ENCODE assay signal across 15 cellular contexts in the genomic region with DNA sequence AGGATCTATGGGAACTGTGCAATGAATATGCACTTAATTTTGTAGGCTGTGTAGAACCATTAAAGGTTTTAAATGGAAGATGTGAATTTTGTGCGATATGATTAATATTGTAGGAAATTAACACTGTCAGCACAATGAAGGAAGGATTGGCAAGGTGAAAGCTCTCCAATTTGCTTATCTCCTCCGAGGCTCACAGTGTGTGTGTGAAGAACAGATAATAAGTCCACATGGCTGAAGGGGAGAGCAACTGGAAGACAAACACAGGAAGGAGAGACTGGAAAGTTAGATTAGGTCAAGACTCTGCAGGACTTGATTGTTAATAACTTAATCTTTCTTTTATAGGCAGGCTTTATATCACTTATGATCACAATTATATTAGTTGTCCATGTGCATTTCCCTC.
A peak's percentile ranks its signal among the peaks of the same experiment; 100 is the strongest.
DNase-seq lines count a peak whose midpoint lies in the region; ATAC-seq, FAIRE-seq and TF ChIP-seq lines count a peak whose summit lies in the region.
"Had no signal": no experiment of that assay in that cellular context is flagged by ENCODE, and none has a peak within 500 bp of the region (broad histone marks: within the 10 kb centered on the region; RNA-seq: fewer than 3 reads in every experiment).

No MANE protein-coding gene starts in this region.

- BruUV-seq in IMR-90 (replicated peaks; lab: Mats Ljungman, UMichigan), result no TSS peak
- no TSS peak for BruUV-seq in PC-3 (replicated peaks; lab: Mats Ljungman, UMichigan)

- H3K56ac ChIP-seq in IMR-90 (ENCODE audit: extremely low read depth, insufficient read depth, low read length), result no peak overlapping the region

- no peaks in the 10 kb centered on the region for H3K79me1 ChIP-seq in IMR-90 (ENCODE audit: low read depth in 1 of 2, low read length in 2 of 2)

- no peaks in the 10 kb centered on the region for H3K27me3 ChIP-seq in IMR-90 (ENCODE audit: control insufficient read depth, insufficient read depth, low read length)
- H3K27me3 ChIP-seq in PC-3 (ENCODE audit: low read length), result no peaks in the 10 kb centered on the region
- no peaks in the 10 kb centered on the region for H3K27me3 ChIP-seq in endocrine pancreas (ENCODE audit: control insufficient read depth, insufficient read depth, low read length)
- H3K27me3 ChIP-seq in heart left ventricle, result no peaks in the 10 kb centered on the region
- H3K27me3 ChIP-seq: BE2C had no signal

- H4K20me1 ChIP-seq in IMR-90 (ENCODE audit: insufficient read depth, low read length) (no peaks in the 10 kb centered on the region), PC-3 (ENCODE audit: low read length) (no peaks in the 10 kb centered on the region)

- H4K5ac ChIP-seq in IMR-90 (ENCODE audit: low read depth, low read length), result no peak overlapping the region

- no peak overlapping the region for H2AK9ac ChIP-seq in IMR-90 (replicated peaks; ENCODE audit: low read depth, low read length, poor library complexity)

- no peaks in the 10 kb centered on the region for H3F3A ChIP-seq in PC-3 (ENCODE audit: low read length, unreplicated experiment)

- H3K27ac Mint-ChIP-seq in activated naive CD4-positive, alpha-beta T cell treated with anti-CD3 and anti-CD28 coated beads, Interleukin-2, amount 10 ng/mL, durations not matched to agents 7 days and 5 days, result no peak overlapping the region

- H4K8ac ChIP-seq in IMR-90 (ENCODE audit: low read depth in 2 of 2, low read length in 2 of 2), result no peak overlapping the region

- no peak overlapping the region for H3K18ac ChIP-seq in IMR-90 (ENCODE audit: low read depth, low read length)

- no peak overlapping the region for H2BK5ac ChIP-seq in IMR-90 (ENCODE audit: low read depth, low read length, poor library complexity, severe bottlenecking)

- TF ChIP-seq CTCF in A549 (IDR thresholded peaks at IDR 0.05), result no peak
- TF ChIP-seq CTCF in IMR-90 (conservative IDR thresholded peaks at IDR 0.05; ENCODE audit: low read depth, low read length), result no peak
- TF ChIP-seq CTCF in PC-3 (conservative IDR thresholded peaks at IDR 0.05; ENCODE audit: low read depth, low read length), result no peak
- no peak for TF ChIP-seq CTCF in heart left ventricle (IDR thresholded peaks at IDR 0.05)

- no peaks in the 10 kb centered on the region for H3K79me2 ChIP-seq in PC-3 (ENCODE audit: low read length)

- POLR2A ChIA-PET in A549 (lab: Yijun Ruan, JAX), result no interaction called here
- POLR2A ChIA-PET in IMR-90 (lab: Charles Lee; ENCODE audit: unreplicated experiment), result no interaction called here
- POLR2A ChIA-PET in PC-3 (lab: Charles Lee; ENCODE audit: unreplicated experiment), result no interaction called here

- H3K4me1 Mint-ChIP-seq in activated naive CD4-positive, alpha-beta T cell treated with anti-CD3 and anti-CD28 coated beads, Interleukin-2, amount 10 ng/mL, durations not matched to agents 7 days and 5 days, result no peaks in the 10 kb centered on the region

- TF ChIP-seq POLR2A in A549 (IDR thresholded peaks at IDR 0.05; ENCODE audit: low read length) (no peak), IMR-90 (IDR thresholded peaks at IDR 0.05; ENCODE audit: low read depth, low read length) (no peak), heart left ventricle (IDR thresholded peaks at IDR 0.05) (no peak)

- H4K91ac ChIP-seq in IMR-90 (ENCODE audit: insufficient read depth, low read depth, low read length), result no peak overlapping the region

- in situ Hi-C loops in IMR-90 (cut with MboI; ENCODE audit: low sequenced_read_pairs), result no loop called here

- no peaks in the 10 kb centered on the region for H3K27me3 Mint-ChIP-seq in activated naive CD4-positive, alpha-beta T cell treated with anti-CD3 and anti-CD28 coated beads, Interleukin-2, amount 10 ng/mL, durations not matched to agents 7 days and 5 days

- H2BK20ac ChIP-seq in IMR-90 (ENCODE audit: low read depth, low read length), result no peak overlapping the region

- no peak overlapping the region for H3K4me3 ChIP-seq in A549
- H3K4me3 ChIP-seq in IMR-90 (ENCODE audit: insufficient read depth, low read depth, low read length), result no peak overlapping the region
- no peak overlapping the region for H3K4me3 ChIP-seq in PC-3 (ENCODE audit: low read length)
- H3K4me3 ChIP-seq in endocrine pancreas (ENCODE audit: control insufficient read depth, insufficient read depth, low read length), result peak overlapping the region; percentile 29
- no peak overlapping the region for H3K4me3 ChIP-seq in heart left ventricle

- H3K14ac ChIP-seq in IMR-90 (replicated peaks; ENCODE audit: low read depth, low read length), result no peak overlapping the region

- H3K4me1 ChIP-seq in A549, result no peaks in the 10 kb centered on the region
- no peaks in the 10 kb centered on the region for H3K4me1 ChIP-seq in IMR-90 (ENCODE audit: control insufficient read depth, insufficient read depth, low read length)
- H3K4me1 ChIP-seq in PC-3 (ENCODE audit: insufficient read depth, low read length), result no peaks in the 10 kb centered on the region
- H3K4me1 ChIP-seq in endocrine pancreas (ENCODE audit: control insufficient read depth, insufficient read depth, low read length), result peaks cover 8% of the 10 kb centered on the region
- no peaks in the 10 kb centered on the region for H3K4me1 ChIP-seq in heart left ventricle
- H3K4me1 ChIP-seq: BE2C had no signal

- H3K4me2 ChIP-seq in A549 (no peak overlapping the region), IMR-90 (ENCODE audit: low read depth, low read length) (no peak overlapping the region), PC-3 (ENCODE audit: low read length) (no peak overlapping the region)
- H3K4me2 ChIP-seq: KMS-11 had no signal

- intact Hi-C loops in IMR-90 (cut with micrococcal nuclease), result no loop called here
- intact Hi-C loops in PC-3 (cut with micrococcal nuclease), result no loop called here
- intact Hi-C loops in heart left ventricle (cut with DNase I), result no loop called here

- DNase-seq in A549 (ENCODE audit: low read depth in 1 of 2, low spot score in 1 of 2) (no peak), IMR-90 (no peak), PC-3 (no peak), heart left ventricle (no peak)
- no peak for DNase-seq in activated naive CD4-positive, alpha-beta T cell treated with anti-CD3 and anti-CD28 coated beads, Interleukin-2, amount 10 ng/mL, durations not matched to agents 7 days and 5 days
- no peak for DNase-seq in stimulated activated CD8-positive, alpha-beta memory T cell treated with anti-CD3 and anti-CD28 coated beads, Interleukin-4, amount 100 ng/mL, for 48 hours
- DNase-seq: BE2C, EL, GF-D8, NCI-H1436 treated with DMSO at 0.1 percent for 48 hours, NCI-H446 treated with DMSO at 0.1 percent for 48 hours, Right ventricle myocardium superior had no signal

- no peaks in the 10 kb centered on the region for H3K36me3 Mint-ChIP-seq in activated naive CD4-positive, alpha-beta T cell treated with anti-CD3 and anti-CD28 coated beads, Interleukin-2, amount 10 ng/mL, durations not matched to agents 7 days and 5 days

- FAIRE-seq in A549 (lab: Jason Lieb, UNC), result no peak
- FAIRE-seq: H54 had no signal

- ATAC-seq in A549 (no peak), IMR-90 (ENCODE audit: low read depth) (no peak), PC-3 (no peak), heart left ventricle (no peak)

- H3K9ac ChIP-seq in IMR-90 (ENCODE audit: low read depth, low read length) (no peak overlapping the region), PC-3 (ENCODE audit: low read length) (no peak overlapping the region), endocrine pancreas (ENCODE audit: control insufficient read depth, insufficient read depth, low read length) (no peak overlapping the region)
- H3K9ac ChIP-seq: KMS-11 had no signal

- H3K27ac ChIP-seq in A549, result no peak overlapping the region
- no peak overlapping the region for H3K27ac ChIP-seq in IMR-90 (ENCODE audit: insufficient read depth, low read length)
- no peak overlapping the region for H3K27ac ChIP-seq in PC-3 (ENCODE audit: low read length)
- H3K27ac ChIP-seq in heart left ventricle, result no peak overlapping the region
- H3K27ac ChIP-seq: KMS-11 had no signal

- no peak overlapping the region for H2BK15ac ChIP-seq in IMR-90 (ENCODE audit: low read depth, low read length)

- no peak overlapping the region for H2AK5ac ChIP-seq in IMR-90 (ENCODE audit: low read depth, low read length)

- no peaks in the 10 kb centered on the region for H3K9me1 ChIP-seq in IMR-90 (ENCODE audit: insufficient read depth, low read length)

- no peak overlapping the region for H2BK120ac ChIP-seq in IMR-90 (ENCODE audit: low read depth, low read length)

- dilution Hi-C loops in IMR-90 (cut with HindIII; ENCODE audit: low sequenced_read_pairs, unreplicated experiment), result no loop called here

- H2AFZ ChIP-seq in IMR-90 (replicated peaks; ENCODE audit: low read length, poor library complexity), result no peak overlapping the region
- peak overlapping the region; percentile 3 for H2AFZ ChIP-seq in PC-3 (ENCODE audit: low read length)

- no peak overlapping the region for H3K4me3 Mint-ChIP-seq in activated naive CD4-positive, alpha-beta T cell treated with anti-CD3 and anti-CD28 coated beads, Interleukin-2, amount 10 ng/mL, durations not matched to agents 7 days and 5 days

- H3K9me2 ChIP-seq in PC-3 (replicated peaks; ENCODE audit: low read length), result no peaks in the 10 kb centered on the region

- WGBS in A549 (ENCODE audit: missing lambda C conversion rate), result 79% methylated on average over 2 of the region's 2 CpGs
- 100% methylated on average over 1 of the region's 2 CpGs; no CpG with 5 or more reads in 1 of the 2 experiments for WGBS in IMR-90 (ENCODE audit: extremely low coverage in 2 of 2, insufficient read length in 1 of 2), 2 experiments
- WGBS in heart left ventricle, 4 donors, result 41 to 48% (median 44%) methylated on average over 2 of the region's 2 CpGs

- TF ChIP-seq RAD21 in A549 (conservative IDR thresholded peaks at IDR 0.05 in 1 of 2, IDR thresholded peaks at IDR 0.05 in 1 of 2), result no peak
- TF ChIP-seq RAD21 in IMR-90 (IDR thresholded peaks at IDR 0.05; ENCODE audit: low read length), result no peak

- CTCF ChIA-PET in A549 (lab: Yijun Ruan, JAX) (no interaction called here), IMR-90 (lab: Yijun Ruan, JAX) (no interaction called here), PC-3 (lab: Charles Lee) (no interaction called here)
- CTCF ChIA-PET in activated naive CD4-positive, alpha-beta T cell treated with anti-CD3 and anti-CD28 coated beads, Interleukin-2, amount 10 ng/mL, durations not matched to agents 7 days and 5 days (lab: Charles Lee), result no interaction called here

- H3K36me3 ChIP-seq in IMR-90 (ENCODE audit: control insufficient read depth, insufficient read depth, low read length) (no peaks in the 10 kb centered on the region), PC-3 (ENCODE audit: low read depth, low read length) (no peaks in the 10 kb centered on the region), endocrine pancreas (ENCODE audit: control insufficient read depth, insufficient read depth, low read length) (no peaks in the 10 kb centered on the region), heart left ventricle (no peaks in the 10 kb centered on the region)
- H3K36me3 ChIP-seq: BE2C had no signal

- H3K9me3 Mint-ChIP-seq in activated naive CD4-positive, alpha-beta T cell treated with anti-CD3 and anti-CD28 coated beads, Interleukin-2, amount 10 ng/mL, durations not matched to agents 7 days and 5 days, result no peaks in the 10 kb centered on the region

- no peak overlapping the region for H3K23ac ChIP-seq in IMR-90 (ENCODE audit: low read depth, low read length)

- H3K4ac ChIP-seq in IMR-90 (ENCODE audit: low read depth, low read length), result no peak overlapping the region

- no peaks in the 10 kb centered on the region for H3K9me3 ChIP-seq in A549
- H3K9me3 ChIP-seq in IMR-90 (ENCODE audit: control insufficient read depth, insufficient read depth, low read length), result no peaks in the 10 kb centered on the region
- H3K9me3 ChIP-seq in PC-3 (ENCODE audit: low read length), result no peaks in the 10 kb centered on the region
- H3K9me3 ChIP-seq in endocrine pancreas (ENCODE audit: control insufficient read depth, low read length), result no peaks in the 10 kb centered on the region
- no peaks in the 10 kb centered on the region for H3K9me3 ChIP-seq in heart left ventricle
- H3K9me3 ChIP-seq: BE2C had no signal

- TF ChIP-seq EP300 in A549 (IDR thresholded peaks at IDR 0.05), result no peak
